ENCODE assay signal across 15 cellular contexts in genomic region chr3:127702151-127702578, GRCh38. TPM values are rescaled to one million over a fixed set of nuclear protein-coding genes. Genes with fewer than 3 reads are reported as not detected.
DNase-seq lines count a peak whose midpoint lies in the region; ATAC-seq and TF ChIP-seq lines count a peak whose summit lies in the region.
"Had no signal": no experiment of that assay in that cellular context is flagged by ENCODE, and none has a peak within 500 bp of the region (broad histone marks: within the 10 kb centered on the region; RNA-seq: fewer than 3 reads in every experiment).

No MANE protein-coding gene starts in this region.

- H3K9me3 ChIP-seq in adipocyte (ENCODE audit: control insufficient read depth, low read length) (no peaks in the 10 kb centered on the region), heart left ventricle (peaks cover 0 to 6% (median 0%) of the 10 kb centered on the region in 12 donors), trophoblast cell (ENCODE audit: insufficient read depth, low read depth, low read length) (peaks cover 3% of the 10 kb centered on the region)

- H3K27me3 ChIP-seq in adipocyte (replicated peaks; ENCODE audit: control insufficient read depth, insufficient read depth, low read length): no peaks in the 10 kb centered on the region
- no peaks in the 10 kb centered on the region for H3K27me3 ChIP-seq in heart left ventricle
- no peaks in the 10 kb centered on the region for H3K27me3 ChIP-seq in trophoblast cell (ENCODE audit: insufficient read depth, low read length)

- H3K4me3 ChIP-seq in adipocyte (ENCODE audit: low read length) (no peak overlapping the region), heart left ventricle (no peak overlapping the region), trophoblast cell (ENCODE audit: low read depth, low read length) (peak overlapping the region; percentile 1)
- H3K4me3 ChIP-seq: smooth muscle cell had no signal

- peaks cover 68% of the 10 kb centered on the region for H3K4me1 ChIP-seq in adipocyte (ENCODE audit: control insufficient read depth, insufficient read depth, low read length)
- H3K4me1 ChIP-seq in heart left ventricle: peaks cover 13 to 84% (median 67%) of the 10 kb centered on the region in 12 donors
- peaks cover 0 to 2% of the 10 kb centered on the region in 2 experiments for H3K4me1 ChIP-seq in trophoblast cell (ENCODE audit: control insufficient read depth in 1 of 2, insufficient read depth in 2 of 2, low read length in 2 of 2)

- no peak overlapping the region for H2AFZ ChIP-seq in trophoblast cell (ENCODE audit: insufficient read depth, low read length, poor library complexity)

- no peak overlapping the region for H2BK12ac ChIP-seq in trophoblast cell (ENCODE audit: low read length)

- no peak overlapping the region for H4K12ac ChIP-seq in trophoblast cell (ENCODE audit: low read depth, low read length)

- H3K27ac ChIP-seq in heart left ventricle (peak overlapping the region; percentile 76 to 98 (median 93)), trophoblast cell (ENCODE audit: low read depth, low read length) (no peak overlapping the region)

- ATAC-seq in heart left ventricle (peak in 1 of 4 donors; percentile 3), GM18520 (IDR thresholded peaks at IDR 0.05; ENCODE audit: unreplicated experiment) (no peak), GM19023 (IDR thresholded peaks at IDR 0.05; ENCODE audit: unreplicated experiment) (no peak)
- ATAC-seq: activated T-helper 17 cell treated with anti-CD3 and anti-CD28 coated beads, Interleukin-2, amount 50 U/mL, for 72 hours; T-cell had no signal

- H2BK5ac ChIP-seq in trophoblast cell (ENCODE audit: low read depth, low read length, poor library complexity): no peak overlapping the region

- no peak overlapping the region for H3K18ac ChIP-seq in trophoblast cell (ENCODE audit: low read length)

- H4K91ac ChIP-seq in trophoblast cell (ENCODE audit: low read depth, low read length): no peak overlapping the region

- H2BK120ac ChIP-seq in trophoblast cell (ENCODE audit: insufficient read depth, low read length, poor library complexity): no peak overlapping the region

- H3K23ac ChIP-seq in trophoblast cell (ENCODE audit: low read length): no peak overlapping the region

- no peak overlapping the region for H3K4ac ChIP-seq in trophoblast cell (ENCODE audit: low read depth, low read length)

- DNase-seq in AG09319 (ENCODE audit: extremely low read depth, low read depth): peak; percentile 42
- peak; percentile 29 for DNase-seq in adipocyte (ENCODE audit: low read depth)
- peak in 3 of 5 donors; percentile 52 to 64 (median 62) for DNase-seq in heart left ventricle
- DNase-seq in trophoblast cell: no peak
- DNase-seq in Kasumi-1 (lab: John Stamatoyannopoulos, UW): no peak
- no peak for DNase-seq in T-helper 2 cell
- DNase-seq: ACHN; activated CD4-positive, alpha-beta T cell treated with anti-CD3 and anti-CD28 coated beads, Interleukin-2, amount 10 ng/mL, durations not matched to agents 7 days and 5 days; NCI-H1694; substantia nigra; T-cell had no signal

- TF ChIP-seq CTCF in AG09319 (IDR thresholded peaks at IDR 0.05; ENCODE audit: low read depth, low read length): no peak
- no peak for TF ChIP-seq CTCF in heart left ventricle (IDR thresholded peaks at IDR 0.05)

- H3K79me1 ChIP-seq in trophoblast cell (ENCODE audit: low read length): peaks cover 2% of the 10 kb centered on the region

- no peak overlapping the region for H3K4me2 ChIP-seq in trophoblast cell (ENCODE audit: low read length)
- H3K4me2 ChIP-seq: smooth muscle cell had no signal

- 43 to 59% (median 54%) methylated on average over 3 to 4 of the region's 4 CpGs for WGBS in heart left ventricle, 4 donors
- WGBS in trophoblast cell (ENCODE audit: extremely low coverage, insufficient coverage, insufficient read length): no CpG with 5 or more reads among the region's 4 CpGs

- intact Hi-C loops in heart left ventricle (cut with DNase I): loop anchor here in 1 of 10 donors (5.0 kb wide), 1 partner anchor 45 kb away; no protein-coding TSS in a partner anchor

- no peak for TF ChIP-seq POLR2A in heart left ventricle (IDR thresholded peaks at IDR 0.05)

- H3K9ac ChIP-seq in adipocyte (ENCODE audit: low read length) (peak overlapping the region; percentile 66), trophoblast cell (ENCODE audit: low read length) (no peak overlapping the region)

- peaks cover 6% of the 10 kb centered on the region for H3K36me3 ChIP-seq in adipocyte (ENCODE audit: control insufficient read depth, insufficient read depth, low read length, severe bottlenecking)
- peaks cover 0 to 26% (median 13%) of the 10 kb centered on the region in 9 donors for H3K36me3 ChIP-seq in heart left ventricle
- no peaks in the 10 kb centered on the region for H3K36me3 ChIP-seq in trophoblast cell (ENCODE audit: control insufficient read depth in 1 of 2, insufficient read depth in 2 of 2, low read length in 2 of 2)

- H3K14ac ChIP-seq in trophoblast cell (ENCODE audit: low read length): no peak overlapping the region

- no peak overlapping the region for H4K8ac ChIP-seq in trophoblast cell (ENCODE audit: low read depth, low read length)

- H2AK5ac ChIP-seq in trophoblast cell (ENCODE audit: low read length): no peak overlapping the region

- H3K79me2 ChIP-seq in trophoblast cell (ENCODE audit: control insufficient read depth, insufficient read depth, low read length, poor library complexity): no peaks in the 10 kb centered on the region

RNA-seq across cellular contexts. Expression of gene ABTB1, which starts 29.4 kb away (rescaled TPM):
- total RNA-seq in heart left ventricle: 10 to 100 TPM; 15.4 to 39.3 (median 30.9) TPM
- 10 to 100 TPM; 29.3 to 35.3 TPM for polyA plus RNA-seq in heart left ventricle
- polyA plus RNA-seq in trophoblast cell (2013): 3.6 and 4.3 TPM in 2 replicates

Comparison
In these comparisons a context has a peak if more than half of its experiments do, and no peak if none do; other contexts are left out.
1. DNase-seq: peak in AG09319 (single experiment), adipocyte (single experiment) and heart left ventricle (3 of 5); none in trophoblast cell (0 of 2), Kasumi-1 (0 of 2) and T-helper 2 cell (0 of 5).